8 cellular contexts compared by ENCODE assay signal in genomic region chr6:26045939-26046368, GRCh38. TPM values are rescaled to one million over a fixed set of nuclear protein-coding genes. Genes with fewer than 3 reads are reported as not detected.
DNase-seq lines count a peak whose midpoint lies in the region; ATAC-seq and TF ChIP-seq lines count a peak whose summit lies in the region.

No MANE protein-coding gene starts in this region.

- H3K27ac Mint-ChIP-seq in CD8-positive, alpha-beta T cell, result no peak overlapping the region
- H3K27ac Mint-ChIP-seq in activated naive CD8-positive, alpha-beta T cell, result peak overlapping the region; percentile 97

- H3K27me3 ChIP-seq in CD8-positive, alpha-beta T cell (ENCODE audit: insufficient read depth, low read length), result no peaks in the 10 kb centered on the region
- H3K27me3 ChIP-seq in liver (ENCODE audit: control insufficient read depth in 4 of 4, insufficient read depth in 4 of 4, low read length in 3 of 4) (no peaks in the 10 kb centered on the region), tibial artery (no peaks in the 10 kb centered on the region), left lung (no peaks in the 10 kb centered on the region)

- peak overlapping the region; percentile 89 for H3K4me3 Mint-ChIP-seq in CD8-positive, alpha-beta T cell
- peak overlapping the region; percentile 95 for H3K4me3 Mint-ChIP-seq in activated naive CD8-positive, alpha-beta T cell

- H3K9ac ChIP-seq in liver (ENCODE audit: low read depth in 1 of 2, low read length in 2 of 2), result peak overlapping the region; percentile 49 to 73

- H3K9me3 ChIP-seq in CD8-positive, alpha-beta T cell (ENCODE audit: low read length), result no peaks in the 10 kb centered on the region
- H3K9me3 ChIP-seq in liver (ENCODE audit: control insufficient read depth in 4 of 4, low read length in 3 of 4) (no peaks in the 10 kb centered on the region), tibial artery (no peaks in the 10 kb centered on the region), left lung (peaks cover 0 to 3% of the 10 kb centered on the region in 2 donors)

- H3K4me1 ChIP-seq in CD8-positive, alpha-beta T cell (ENCODE audit: insufficient read depth, low read length), result peaks cover 7% of the 10 kb centered on the region
- H3K4me1 ChIP-seq in liver (ENCODE audit: control insufficient read depth in 4 of 4, insufficient read depth in 4 of 4, low read length in 3 of 4) (peaks cover 5 to 27% (median 15%) of the 10 kb centered on the region in 4 donors), tibial artery (peaks cover 0 to 7% (median 6%) of the 10 kb centered on the region in 4 donors), left lung (peaks cover 0 to 23% of the 10 kb centered on the region in 2 donors)

- no peak for ATAC-seq in CD8-positive, alpha-beta T cell
- ATAC-seq in left lung (no peak), HG02678 (IDR thresholded peaks at IDR 0.05; ENCODE audit: unreplicated experiment) (no peak)

- peaks cover 3% of the 10 kb centered on the region for H3K36me3 Mint-ChIP-seq in CD8-positive, alpha-beta T cell
- no peaks in the 10 kb centered on the region for H3K36me3 Mint-ChIP-seq in activated naive CD8-positive, alpha-beta T cell

- H3K36me3 ChIP-seq in CD8-positive, alpha-beta T cell (ENCODE audit: insufficient read depth, low read length), result no peaks in the 10 kb centered on the region
- H3K36me3 ChIP-seq in liver (ENCODE audit: control insufficient read depth in 4 of 4, insufficient read depth in 3 of 4, low read depth in 1 of 4, low read length in 3 of 4) (no peaks in the 10 kb centered on the region), tibial artery (no peaks in the 10 kb centered on the region), left lung (no peaks in the 10 kb centered on the region)

- POLR2A ChIA-PET in CD8-positive, alpha-beta T cell (lab: Charles Lee), result interaction anchor here (0.6 to 9.4 kb wide), 21 partner anchors 9 to 1847 kb away, joined by 3 to 506 read pairs (median 5); a partner anchor contains a TSS

- H3K27ac ChIP-seq in CD8-positive, alpha-beta T cell (ENCODE audit: low read depth, low read length), result peak overlapping the region; percentile 73
- H3K27ac ChIP-seq in liver (ENCODE audit: low read depth in 1 of 2, low read length in 2 of 2), result peak overlapping the region; percentile 97 to 99
- no peak overlapping the region for H3K27ac ChIP-seq in tibial artery
- H3K27ac ChIP-seq in left lung, result no peak overlapping the region

- H3K9me3 Mint-ChIP-seq in CD8-positive, alpha-beta T cell, result no peaks in the 10 kb centered on the region
- no peaks in the 10 kb centered on the region for H3K9me3 Mint-ChIP-seq in activated naive CD8-positive, alpha-beta T cell (ENCODE audit: low read depth)

- intact Hi-C loops in CD8-positive, alpha-beta T cell (cut with DNase I, micrococcal nuclease), result loop anchor here (1.0 to 10.0 kb wide), 6 partner anchors 9 to 1846 kb away; partner anchors contain the start of gene HMGN4 (in 1 of the 2)
- intact Hi-C loops in tibial artery (cut with DNase I; ENCODE audit: low total_unique reads) (no loop called here), left lung (cut with DNase I) (no loop called here)

- TF ChIP-seq RAD21 in liver (IDR thresholded peaks at IDR 0.05), result no peak

- DNase-seq in CD8-positive, alpha-beta T cell, result no peak
- DNase-seq in HT1080 (ENCODE audit: low read depth), result peak; percentile 87
- DNase-seq in tibial artery, result no peak
- DNase-seq in left lung, result no peak
- no peak for DNase-seq in activated effector memory CD4-positive, alpha-beta T cell treated with anti-CD3 and anti-CD28 coated beads, Interleukin-2, amount 50 U/mL, for 16 hours

- CTCF ChIA-PET in CD8-positive, alpha-beta T cell (lab: Charles Lee), result interaction anchor here (1.1 to 4.6 kb wide), 14 partner anchors 8 to 78 kb away, joined by 3 to 51 read pairs (median 4); a partner anchor contains a TSS

- H3K27me3 Mint-ChIP-seq in CD8-positive, alpha-beta T cell (ENCODE audit: low read depth), result no peaks in the 10 kb centered on the region
- no peaks in the 10 kb centered on the region for H3K27me3 Mint-ChIP-seq in activated naive CD8-positive, alpha-beta T cell

- 17% methylated on average over 5 of the region's 5 CpGs for WGBS in liver

- no peak for TF ChIP-seq CTCF in CD8-positive, alpha-beta T cell (IDR thresholded peaks at IDR 0.05)
- TF ChIP-seq CTCF in liver (IDR thresholded peaks at IDR 0.05; ENCODE audit: low read depth, low read length, missing input control), result no peak
- no peak for TF ChIP-seq CTCF in tibial artery (IDR thresholded peaks at IDR 0.05)
- TF ChIP-seq CTCF in left lung (IDR thresholded peaks at IDR 0.05), result no peak

- peaks cover 14% of the 10 kb centered on the region for H3K4me1 Mint-ChIP-seq in CD8-positive, alpha-beta T cell (ENCODE audit: low read depth)
- peaks cover 27% of the 10 kb centered on the region for H3K4me1 Mint-ChIP-seq in activated naive CD8-positive, alpha-beta T cell (ENCODE audit: low read depth)

- peak overlapping the region; percentile 76 for H3K4me3 ChIP-seq in CD8-positive, alpha-beta T cell (ENCODE audit: low read depth, low read length)
- H3K4me3 ChIP-seq in liver (ENCODE audit: low read depth in 1 of 3, low read length in 3 of 3), result peak overlapping the region in 2 of 3 donors; percentile 33 to 45
- H3K4me3 ChIP-seq in tibial artery, result peak overlapping the region in 1 of 2 donors; percentile 73
- no peak overlapping the region for H3K4me3 ChIP-seq in left lung

TF ChIP-seq in liver, 16 proteins besides CTCF, POLR2A, EP300 and RAD21:
- TF ChIP-seq FOXA2 (IDR thresholded peaks at IDR 0.05), result peak; percentile 25
- no peak for TF ChIP-seq YY1 (IDR thresholded peaks at IDR 0.05)
- TF ChIP-seq JUND (IDR thresholded peaks at IDR 0.05), result no peak
- TF ChIP-seq, protein P1, sequence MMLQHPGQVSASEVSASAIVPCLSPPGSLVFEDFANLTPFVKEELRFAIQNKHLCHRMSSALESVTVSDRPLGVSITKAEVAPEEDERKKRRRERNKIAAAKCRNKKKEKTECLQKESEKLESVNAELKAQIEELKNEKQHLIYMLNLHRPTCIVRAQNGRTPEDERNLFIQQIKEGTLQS (IDR thresholded peaks at IDR 0.05), result no peak
- TF ChIP-seq ZBTB33 (IDR thresholded peaks at IDR 0.05), result peak; percentile 12
- no peak for TF ChIP-seq FOXA1 (IDR thresholded peaks at IDR 0.05)
- TF ChIP-seq HNF4A (conservative IDR thresholded peaks at IDR 0.05), result peak; percentile 27 to 43
- TF ChIP-seq TAF1 (conservative IDR thresholded peaks at IDR 0.05), result no peak
- TF ChIP-seq EGR1 (IDR thresholded peaks at IDR 0.05; ENCODE audit: low read depth in 2 of 2), result no peak
- TF ChIP-seq GABPA (IDR thresholded peaks at IDR 0.05 in 1 of 2, conservative IDR thresholded peaks at IDR 0.05 in 1 of 2), result no peak
- TF ChIP-seq, protein P2, sequence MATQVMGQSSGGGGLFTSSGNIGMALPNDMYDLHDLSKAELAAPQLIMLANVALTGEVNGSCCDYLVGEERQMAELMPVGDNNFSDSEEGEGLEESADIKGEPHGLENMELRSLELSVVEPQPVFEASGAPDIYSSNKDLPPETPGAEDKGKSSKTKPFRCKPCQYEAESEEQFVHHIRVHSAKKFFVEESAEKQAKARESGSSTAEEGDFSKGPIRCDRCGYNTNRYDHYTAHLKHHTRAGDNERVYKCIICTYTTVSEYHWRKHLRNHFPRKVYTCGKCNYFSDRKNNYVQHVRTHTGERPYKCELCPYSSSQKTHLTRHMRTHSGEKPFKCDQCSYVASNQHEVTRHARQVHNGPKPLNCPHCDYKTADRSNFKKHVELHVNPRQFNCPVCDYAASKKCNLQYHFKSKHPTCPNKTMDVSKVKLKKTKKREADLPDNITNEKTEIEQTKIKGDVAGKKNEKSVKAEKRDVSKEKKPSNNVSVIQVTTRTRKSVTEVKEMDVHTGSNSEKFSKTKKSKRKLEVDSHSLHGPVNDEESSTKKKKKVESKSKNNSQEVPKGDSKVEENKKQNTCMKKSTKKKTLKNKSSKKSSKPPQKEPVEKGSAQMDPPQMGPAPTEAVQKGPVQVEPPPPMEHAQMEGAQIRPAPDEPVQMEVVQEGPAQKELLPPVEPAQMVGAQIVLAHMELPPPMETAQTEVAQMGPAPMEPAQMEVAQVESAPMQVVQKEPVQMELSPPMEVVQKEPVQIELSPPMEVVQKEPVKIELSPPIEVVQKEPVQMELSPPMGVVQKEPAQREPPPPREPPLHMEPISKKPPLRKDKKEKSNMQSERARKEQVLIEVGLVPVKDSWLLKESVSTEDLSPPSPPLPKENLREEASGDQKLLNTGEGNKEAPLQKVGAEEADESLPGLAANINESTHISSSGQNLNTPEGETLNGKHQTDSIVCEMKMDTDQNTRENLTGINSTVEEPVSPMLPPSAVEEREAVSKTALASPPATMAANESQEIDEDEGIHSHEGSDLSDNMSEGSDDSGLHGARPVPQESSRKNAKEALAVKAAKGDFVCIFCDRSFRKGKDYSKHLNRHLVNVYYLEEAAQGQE (IDR thresholded peaks at IDR 0.05), result no peak
- TF ChIP-seq MAX (IDR thresholded peaks at IDR 0.05), result no peak
- TF ChIP-seq SP1 (IDR thresholded peaks at IDR 0.05), result no peak
- TF ChIP-seq HNF4G (IDR thresholded peaks at IDR 0.05), result no peak
- no peak for TF ChIP-seq RXRA (IDR thresholded peaks at IDR 0.05)
- TF ChIP-seq NR2F2 (IDR thresholded peaks at IDR 0.05), result no peak

RNA-seq across cellular contexts. Expression of gene HFE, which starts 41.3 kb away (rescaled TPM):
- total RNA-seq in CD8-positive, alpha-beta T cell, result under 1 TPM; 0.30 to 0.44 TPM
- total RNA-seq in HT1080 (2014; rRNA removed; shearing (Covaris generic)), result 3.4 and 3.8 TPM in 2 replicates
- 4.6 and 6.9 TPM in 2 replicates for polyA plus RNA-seq in HT1080 (2015; cell fraction: cytosol; rRNA removed)
- polyA plus RNA-seq in HT1080 (2015; cell fraction: nucleus; rRNA removed), result 9.1 and 9.7 TPM in 2 replicates
- total RNA-seq in liver, result 10 to 100 TPM in 1 of 2 donors, 1 to 10 TPM in 1; 6.7 to 12.7 TPM
- 1 to 10 TPM; 6.3 to 9.6 TPM for polyA plus RNA-seq in liver
- total RNA-seq in left lung, result 10 to 100 TPM; 11.8 to 12.7 TPM

Comparison
In these comparisons a context has a peak if more than half of its experiments do, and no peak if none do; other contexts are left out.
1. H3K27ac ChIP-seq: peak in CD8-positive, alpha-beta T cell (single experiment) and liver (2 of 2); none in tibial artery (0 of 2) and left lung (0 of 2).
2. H3K4me3 ChIP-seq: peak in CD8-positive, alpha-beta T cell (single experiment) and liver (2 of 3); none in left lung (0 of 2).
3. intact Hi-C loops: an anchor here in CD8-positive, alpha-beta T cell (1.0 to 10.0 kb wide); none called in tibial artery and left lung.